In the genomic region with DNA sequence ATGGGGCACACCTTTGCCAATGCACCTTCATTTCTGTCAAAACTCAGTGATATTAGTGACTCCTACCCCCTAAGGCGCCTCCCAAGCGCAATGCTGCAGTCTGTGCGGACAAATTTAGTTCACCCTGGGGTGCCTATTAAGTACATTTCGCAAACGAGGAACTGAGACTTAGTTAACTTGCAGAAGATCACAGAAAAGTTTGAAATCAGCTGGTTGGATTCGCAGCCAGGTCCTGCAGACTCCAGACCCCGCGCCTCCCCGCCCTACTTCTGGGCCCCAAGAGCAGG, we compare ENCODE assay signal across 8 cellular contexts. TPM values are rescaled to one million over a fixed set of nuclear protein-coding genes. Genes with fewer than 3 reads are reported as not detected.
DNase-seq lines count a peak whose midpoint lies in the region; ATAC-seq, FAIRE-seq and TF ChIP-seq lines count a peak whose summit lies in the region.

No MANE protein-coding gene starts in this region.

- peak overlapping the region; percentile 97 for H3K27ac ChIP-seq in VCaP
- H3K27ac ChIP-seq in gastroesophageal sphincter = peak overlapping the region; percentile 68 to 98 (median 94)
- H3K27ac ChIP-seq in small intestine (ENCODE audit: low read depth in 1 of 2, low read length in 1 of 2) = peak overlapping the region; percentile 97 to 99

- no peaks in the 10 kb centered on the region for H3K27me3 ChIP-seq in HAP-1 (ENCODE audit: low read depth)
- H3K27me3 ChIP-seq in gastroesophageal sphincter = no peaks in the 10 kb centered on the region
- no peaks in the 10 kb centered on the region for H3K27me3 ChIP-seq in small intestine (ENCODE audit: control insufficient read depth in 2 of 2, insufficient read depth in 2 of 2, low read length in 2 of 2)

- H3K4me3 ChIP-seq in AG09309 (ENCODE audit: control insufficient read depth, low read depth, low read length) (peak overlapping the region; percentile 85), HAP-1 (peak overlapping the region; percentile 94), gastroesophageal sphincter (peak overlapping the region; percentile 67 to 78), small intestine (ENCODE audit: low read depth in 1 of 2, low read length in 2 of 2) (peak overlapping the region; percentile 86 to 88)

- TF ChIP-seq POLR2A in gastroesophageal sphincter (IDR thresholded peaks at IDR 0.05) = no peak

- WGBS in gastroesophageal sphincter (ENCODE audit: low coverage in 1 of 2), 2 donors = 5% methylated on average over 3 of the region's 9 CpGs; no CpG with 5 or more reads in 1 of the 2 donors
- WGBS in small intestine, 3 donors = 1 to 4% (median 3%) methylated on average over 8 to 9 of the region's 9 CpGs

- H3K36me3 ChIP-seq in HAP-1 (replicated peaks) = peaks cover 53% of the 10 kb centered on the region
- H3K36me3 ChIP-seq in gastroesophageal sphincter = peaks cover 0 to 39% of the 10 kb centered on the region in 2 donors
- peaks cover 6 to 8% of the 10 kb centered on the region in 2 donors for H3K36me3 ChIP-seq in small intestine (ENCODE audit: control insufficient read depth in 2 of 2, insufficient read depth in 2 of 2, low read length in 2 of 2)

- no peak for ATAC-seq in gastroesophageal sphincter

- FAIRE-seq in small intestine (lab: Jason Lieb, UNC) = no peak

- no peaks in the 10 kb centered on the region for H3K9me3 ChIP-seq in HAP-1
- H3K9me3 ChIP-seq in gastroesophageal sphincter = no peaks in the 10 kb centered on the region
- H3K9me3 ChIP-seq in small intestine (ENCODE audit: control insufficient read depth, low read depth) = no peaks in the 10 kb centered on the region

- no peak for DNase-seq in AG09309 (ENCODE audit: low read depth)
- no peak for DNase-seq in HAP-1 (ENCODE audit: low spot score in 2 of 2)
- DNase-seq in small intestine = no peak
- no peak for DNase-seq in kidney glomerular epithelial cell (lab: John Stamatoyannopoulos, UW)
- DNase-seq in NCI-H1048 (lab: John Stamatoyannopoulos, UW) = no peak
- DNase-seq in iPS-NIHi7 (ENCODE audit: extremely low spot score) = no peak

- H3K4me1 ChIP-seq in HAP-1 (peaks cover 9% of the 10 kb centered on the region), gastroesophageal sphincter (peaks cover 3 to 67% (median 27%) of the 10 kb centered on the region in 3 donors), small intestine (ENCODE audit: control insufficient read depth in 2 of 2, insufficient read depth in 1 of 2, low read depth in 1 of 2, low read length in 1 of 2) (peaks cover 1 to 7% of the 10 kb centered on the region in 2 donors)

- TF ChIP-seq EP300 in gastroesophageal sphincter (IDR thresholded peaks at IDR 0.05) = no peak

- in situ Hi-C loops in HAP-1 (cut with MboI; ENCODE audit: low sequenced_read_pairs) = loop anchor here (25.0 kb wide), 1 partner anchor 183 kb away; a partner anchor contains a TSS

- TF ChIP-seq CTCF in AG09309 (IDR thresholded peaks at IDR 0.05; ENCODE audit: control insufficient read depth, insufficient read depth, low read depth, low read length, missing control alignments) (no peak), VCaP (conservative IDR thresholded peaks at IDR 0.05) (no peak), gastroesophageal sphincter (IDR thresholded peaks at IDR 0.05) (no peak)

RNA-seq across cellular contexts. Expression of a gene that starts 0.6 kb away (rescaled TPM):
- 10 to 100 TPM; 37.0 to 60.3 (median 49.7) TPM for total RNA-seq in gastroesophageal sphincter
- polyA plus RNA-seq in small intestine = 10 to 100 TPM; 26.6 to 30.7 (median 27.0) TPM

RNA-seq across cellular contexts. Expression of a gene that starts 22.0 kb away (rescaled TPM):
- total RNA-seq in gastroesophageal sphincter = 10 to 100 TPM in 3 of 4 donors, 1 to 10 TPM in 1; 9.3 to 21.8 (median 16.0) TPM
- polyA plus RNA-seq in small intestine = 10 to 100 TPM in 2 of 3 donors, 1 to 10 TPM in 1; 5.4 to 13.2 (median 11.7) TPM

RNA-seq across cellular contexts. Expression of a gene that starts 41.4 kb away (rescaled TPM):
- 10 to 100 TPM; 18.7 to 37.1 (median 30.0) TPM for total RNA-seq in gastroesophageal sphincter
- polyA plus RNA-seq in small intestine = 1 to 10 TPM; 2.7 to 5.8 (median 4.7) TPM
